8 cellular contexts compared by ENCODE assay signal in genomic region chr17:82204831-82205719, GRCh38. TPM values are rescaled to one million over a fixed set of nuclear protein-coding genes. Genes with fewer than 3 reads are reported as not detected.
DNase-seq lines count a peak whose midpoint lies in the region; ATAC-seq, FAIRE-seq and TF ChIP-seq lines count a peak whose summit lies in the region.

No MANE protein-coding gene starts in this region.

- peak; percentile 46 for DNase-seq in T-helper 2 cell treated with Interferon-gamma antibody and Interleukin-4, amounts not matched to agents 5 μg/mL and 100 μg/mL, for 36 hours (ENCODE audit: low spot score)
- DNase-seq in T-helper 2 cell = no peak
- DNase-seq in NCI-H345 treated with DMSO at 0.1 percent for 48 hours (lab: John Stamatoyannopoulos, UW; ENCODE audit: unreplicated experiment) = peak; percentile 91
- peak; percentile 72 for DNase-seq in astrocyte (ENCODE audit: low read depth)
- peak; percentile 82 for DNase-seq in myocyte (ENCODE audit: low read depth)

- H3K9ac ChIP-seq in astrocyte (ENCODE audit: low read length) = no peak overlapping the region

- no peak for TF ChIP-seq CTCF in astrocyte (IDR thresholded peaks at IDR 0.05; ENCODE audit: insufficient read depth, low read depth, low read length)

- peak overlapping the region; percentile 69 for H3K27ac Mint-ChIP-seq in T-helper 2 cell treated with Interferon-gamma antibody and Interleukin-4, amounts not matched to agents 5 μg/mL and 100 μg/mL, for 36 hours
- H3K27ac Mint-ChIP-seq in astrocyte (ENCODE audit: unreplicated experiment) = peak overlapping the region; percentile 48

- H3K79me2 ChIP-seq in astrocyte (ENCODE audit: insufficient read depth, low read length) = peaks cover 6% of the 10 kb centered on the region

- peaks cover 27% of the 10 kb centered on the region for H4K20me1 ChIP-seq in astrocyte (ENCODE audit: insufficient read depth, low read length)

- peaks cover 2% of the 10 kb centered on the region for H3K36me3 ChIP-seq in astrocyte (ENCODE audit: insufficient read depth, low read length)

- no peak overlapping the region for H3K27ac ChIP-seq in astrocyte (ENCODE audit: low read depth, low read length)

- no peaks in the 10 kb centered on the region for H3K9me3 Mint-ChIP-seq in T-helper 2 cell treated with Interferon-gamma antibody and Interleukin-4, amounts not matched to agents 5 μg/mL and 100 μg/mL, for 36 hours
- no peaks in the 10 kb centered on the region for H3K9me3 Mint-ChIP-seq in astrocyte (ENCODE audit: unreplicated experiment)

- no peak overlapping the region for H3K4me3 ChIP-seq in astrocyte (ENCODE audit: insufficient read depth, low read depth, low read length)

- H3K36me3 Mint-ChIP-seq in T-helper 2 cell treated with Interferon-gamma antibody and Interleukin-4, amounts not matched to agents 5 μg/mL and 100 μg/mL, for 36 hours (ENCODE audit: low read depth) = peaks cover 6% of the 10 kb centered on the region
- H3K36me3 Mint-ChIP-seq in astrocyte (ENCODE audit: low read depth, unreplicated experiment) = peaks cover 6% of the 10 kb centered on the region

- no peaks in the 10 kb centered on the region for H3K9me3 ChIP-seq in astrocyte (ENCODE audit: insufficient read depth, low read depth, low read length)

- no peak overlapping the region for H2AFZ ChIP-seq in astrocyte (ENCODE audit: low read depth, low read length)

- H3K4me3 Mint-ChIP-seq in T-helper 2 cell treated with Interferon-gamma antibody and Interleukin-4, amounts not matched to agents 5 μg/mL and 100 μg/mL, for 36 hours = peak overlapping the region; percentile 18
- no peak overlapping the region for H3K4me3 Mint-ChIP-seq in astrocyte (ENCODE audit: unreplicated experiment)

- no peak for ATAC-seq in GM21737 (IDR thresholded peaks at IDR 0.05; ENCODE audit: unreplicated experiment)
- no peak for ATAC-seq in HG03520 (IDR thresholded peaks at IDR 0.05; ENCODE audit: unreplicated experiment)
- ATAC-seq in GM18870 (IDR thresholded peaks at IDR 0.05; ENCODE audit: unreplicated experiment) = no peak

- H3K4me1 ChIP-seq in astrocyte (ENCODE audit: insufficient read depth, low read length) = peaks cover 16% of the 10 kb centered on the region

- peak overlapping the region; percentile 40 for H3K4me2 ChIP-seq in astrocyte (ENCODE audit: low read length)

- H3K27me3 ChIP-seq in astrocyte (ENCODE audit: insufficient read depth, low read length) = no peaks in the 10 kb centered on the region

- no peak for FAIRE-seq in astrocyte (lab: Jason Lieb, UNC)

- H3K27me3 Mint-ChIP-seq in T-helper 2 cell treated with Interferon-gamma antibody and Interleukin-4, amounts not matched to agents 5 μg/mL and 100 μg/mL, for 36 hours (ENCODE audit: low read depth) = no peaks in the 10 kb centered on the region
- H3K27me3 Mint-ChIP-seq in astrocyte (ENCODE audit: low read depth, unreplicated experiment) = no peaks in the 10 kb centered on the region

- peaks cover 48% of the 10 kb centered on the region for H3K4me1 Mint-ChIP-seq in T-helper 2 cell treated with Interferon-gamma antibody and Interleukin-4, amounts not matched to agents 5 μg/mL and 100 μg/mL, for 36 hours (ENCODE audit: low read depth)
- peaks cover 15% of the 10 kb centered on the region for H3K4me1 Mint-ChIP-seq in astrocyte (ENCODE audit: low read depth, unreplicated experiment)

RNA-seq across cellular contexts. Expression of gene CCDC57, which starts 7.6 kb away (rescaled TPM):
- total RNA-seq in astrocyte (19.9 and 20.4 TPM in 2 replicates), myocyte (7.9 and 11.3 TPM in 2 replicates)
- 25.5 TPM for polyA plus RNA-seq in myocyte (2012)

RNA-seq across cellular contexts. Expression of gene SLC16A3, which starts 23.8 kb away (rescaled TPM):
- 292 and 385 TPM in 2 replicates for total RNA-seq in astrocyte
- total RNA-seq in myocyte = 94.9 and 164 TPM in 2 replicates
- polyA plus RNA-seq in myocyte (2012) = 261 TPM

Comparison
In these comparisons a context has a peak if more than half of its experiments do, and no peak if none do; other contexts are left out.
1. DNase-seq: peak in T-helper 2 cell treated with Interferon-gamma antibody and Interleukin-4, amounts not matched to agents 5 μg/mL and 100 μg/mL, for 36 hours (single experiment), NCI-H345 treated with DMSO at 0.1 percent for 48 hours (single experiment), astrocyte (single experiment) and myocyte (single experiment); none in T-helper 2 cell (0 of 5).